In the genomic region with DNA sequence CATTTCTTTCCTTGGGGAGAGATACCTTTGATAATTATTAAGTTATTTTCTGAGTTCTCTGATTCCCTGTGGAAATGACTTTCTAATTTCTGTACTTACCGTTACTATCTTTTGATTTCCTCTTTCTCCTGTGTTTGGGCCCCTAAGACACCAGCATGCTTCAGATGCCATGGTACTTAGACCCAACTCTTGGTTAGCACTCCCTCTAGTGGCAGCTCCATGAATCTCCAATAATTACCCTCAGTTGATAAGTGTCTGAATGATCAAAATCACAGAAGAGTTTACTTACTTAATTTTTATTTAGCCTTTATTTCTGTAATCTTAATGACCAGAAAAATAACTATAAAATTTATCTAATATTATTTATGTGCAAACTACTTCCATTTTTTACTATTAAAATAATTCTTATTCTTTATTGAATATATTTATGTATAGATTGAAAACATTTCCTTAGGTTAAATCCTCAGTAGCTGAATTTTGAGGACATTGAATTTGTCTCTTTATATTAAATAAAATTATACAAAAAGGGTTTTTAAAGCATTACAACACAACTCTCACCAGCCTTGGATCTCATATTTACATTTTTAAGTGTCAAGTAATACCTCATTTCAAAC, we compare ENCODE assay signal across 8 cellular contexts.
DNase-seq lines count a peak whose midpoint lies in the region; ATAC-seq and TF ChIP-seq lines count a peak whose summit lies in the region.

No MANE protein-coding gene starts in this region.

- intact Hi-C loops in left lung (cut with DNase I) (loop anchor here in 1 of 2 donors (10.0 kb wide), 1 partner anchor 324 kb away; no protein-coding TSS in a partner anchor), tibial artery (cut with DNase I; ENCODE audit: low total_unique reads) (no loop called here)

- peak; percentile 54 for DNase-seq in activated CD8-positive, alpha-beta memory T cell treated with anti-CD3 and anti-CD28 coated beads, Interleukin-2, amount 50 U/mL, for 48 hours
- no peak for DNase-seq in activated CD8-positive, alpha-beta memory T cell treated with anti-CD3 and anti-CD28 coated beads for 24 hours
- peak; percentile 8 to 36 for DNase-seq in HL-60 (ENCODE audit: low read depth in 1 of 2, low spot score in 1 of 2)
- peak; percentile 46 for DNase-seq in cerebellar cortex (ENCODE audit: low spot score)
- no peak for DNase-seq in left lung
- no peak for DNase-seq in tibial artery

- H3K9ac ChIP-seq in OCI-LY1 (ENCODE audit: low read length), result no peak overlapping the region

- H3K4me1 ChIP-seq in OCI-LY1 (ENCODE audit: insufficient read depth, low read length, severe bottlenecking) (no peaks in the 10 kb centered on the region), left lung (no peaks in the 10 kb centered on the region), tibial artery (no peaks in the 10 kb centered on the region)

- no peak overlapping the region for H3K4me2 ChIP-seq in OCI-LY1 (ENCODE audit: low read length)

- H3K9me2 ChIP-seq in OCI-LY1 (ENCODE audit: low read depth, low read length), result no peaks in the 10 kb centered on the region

- H3K79me2 ChIP-seq in OCI-LY1 (ENCODE audit: insufficient read depth, low read length), result no peaks in the 10 kb centered on the region

- no peaks in the 10 kb centered on the region for H4K20me1 ChIP-seq in OCI-LY1 (ENCODE audit: insufficient read depth, low read length)

- no peaks in the 10 kb centered on the region for H3K27me3 ChIP-seq in HL-60 (ENCODE audit: insufficient read depth, poor library complexity, severe bottlenecking)
- H3K27me3 ChIP-seq in OCI-LY1 (ENCODE audit: insufficient read depth, low read length), result no peaks in the 10 kb centered on the region
- no peaks in the 10 kb centered on the region for H3K27me3 ChIP-seq in left lung
- no peaks in the 10 kb centered on the region for H3K27me3 ChIP-seq in tibial artery

- H3K9me3 ChIP-seq in OCI-LY1 (ENCODE audit: low read length) (no peaks in the 10 kb centered on the region), left lung (no peaks in the 10 kb centered on the region), tibial artery (no peaks in the 10 kb centered on the region)

- TF ChIP-seq CTCF in HL-60 (IDR thresholded peaks at IDR 0.05; ENCODE audit: insufficient read depth, low read length) (peak; percentile 89), OCI-LY1 (IDR thresholded peaks at IDR 0.05; ENCODE audit: low read length) (peak; percentile 82), left lung (IDR thresholded peaks at IDR 0.05) (peak; percentile 63 to 73), tibial artery (IDR thresholded peaks at IDR 0.05) (peak; percentile 55 to 70)

- H3K27ac ChIP-seq in HL-60 (replicated peaks), result no peak overlapping the region
- H3K27ac ChIP-seq in OCI-LY1 (ENCODE audit: low read depth, low read length, poor library complexity, severe bottlenecking), result no peak overlapping the region
- H3K27ac ChIP-seq in left lung, result no peak overlapping the region
- H3K27ac ChIP-seq in tibial artery, result no peak overlapping the region

- no peak overlapping the region for H3K4me3 ChIP-seq in HL-60 (replicated peaks; ENCODE audit: insufficient read depth, low read length)
- no peak overlapping the region for H3K4me3 ChIP-seq in OCI-LY1 (ENCODE audit: low read depth, low read length, poor library complexity, severe bottlenecking)
- H3K4me3 ChIP-seq in left lung, result no peak overlapping the region
- H3K4me3 ChIP-seq in tibial artery, result no peak overlapping the region

- H3F3A ChIP-seq in OCI-LY1 (ENCODE audit: insufficient read depth, low read length), result no peaks in the 10 kb centered on the region

- ATAC-seq in GM21390 (IDR thresholded peaks at IDR 0.05; ENCODE audit: unreplicated experiment) (peak; percentile 94), left lung (peak; percentile 88)

- no peaks in the 10 kb centered on the region for H3K36me3 ChIP-seq in OCI-LY1 (ENCODE audit: insufficient read depth, low read length)
- no peaks in the 10 kb centered on the region for H3K36me3 ChIP-seq in left lung
- no peaks in the 10 kb centered on the region for H3K36me3 ChIP-seq in tibial artery

- H2AFZ ChIP-seq in OCI-LY1 (ENCODE audit: low read length), result no peak overlapping the region

Comparison
In these comparisons a context has a peak if more than half of its experiments do, and no peak if none do; other contexts are left out.
1. DNase-seq: peak in activated CD8-positive, alpha-beta memory T cell treated with anti-CD3 and anti-CD28 coated beads, Interleukin-2, amount 50 U/mL, for 48 hours (single experiment), HL-60 (2 of 2) and cerebellar cortex (single experiment); none in activated CD8-positive, alpha-beta memory T cell treated with anti-CD3 and anti-CD28 coated beads for 24 hours (single experiment), left lung (0 of 2) and tibial artery (0 of 2).
2. Peak in every context shown above with its lines, with median percentiles within 50 percentile points of each other: CTCF ChIP-seq.